1 cellular context compared by ENCODE assay signal in genomic region chr4:41346306-41347061, GRCh38.
TF ChIP-seq lines count a peak whose summit lies in the region.

No MANE protein-coding gene starts in this region.

TF ChIP-seq in HEK293, 187 proteins besides CTCF, POLR2A, EP300 and RAD21 (continued from another document and continues in another):
- no peak for TF ChIP-seq ZNF449 (tag by site-specific recombination; IDR thresholded peaks at IDR 0.05)
- no peak for TF ChIP-seq PRDM4 (tag by site-specific recombination; IDR thresholded peaks at IDR 0.05)
- no peak for TF ChIP-seq ZNF473 (tag by site-specific recombination; IDR thresholded peaks at IDR 0.05)
- TF ChIP-seq HOXD13 (CRISPR knock-in tag; IDR thresholded peaks at IDR 0.05; ENCODE audit: borderline replicate concordance), result peak; percentile 86; the same call in 1 of the 2 replicates
- TF ChIP-seq ZNF121 (tag by site-specific recombination; IDR thresholded peaks at IDR 0.05), result peak; percentile 87
- TF ChIP-seq ZNF280D (tag by site-specific recombination; IDR thresholded peaks at IDR 0.05), result no peak
- no peak for TF ChIP-seq ZNF433 (tag by site-specific recombination; IDR thresholded peaks at IDR 0.05; ENCODE audit: low read depth)
- TF ChIP-seq ZNF362 (tag by site-specific recombination; IDR thresholded peaks at IDR 0.05), result no peak
- TF ChIP-seq ZNF776 (tag by site-specific recombination; IDR thresholded peaks at IDR 0.05; ENCODE audit: borderline replicate concordance), result peak; percentile 50; the same call in 1 of the 2 replicates
- no peak for TF ChIP-seq ZNF791 (tag by site-specific recombination; IDR thresholded peaks at IDR 0.05)
- TF ChIP-seq ZNF518A (tag by site-specific recombination; conservative IDR thresholded peaks at IDR 0.05; ENCODE audit: low read depth), result no peak
- TF ChIP-seq SALL2 (tag by site-specific recombination; IDR thresholded peaks at IDR 0.05; ENCODE audit: borderline replicate concordance), result peak; percentile 67
- no peak for TF ChIP-seq ZNF837 (tag by site-specific recombination; IDR thresholded peaks at IDR 0.05)
- no peak for TF ChIP-seq GLI4 (tag by site-specific recombination; IDR thresholded peaks at IDR 0.05)
- TF ChIP-seq PRDM6 (tag by site-specific recombination; IDR thresholded peaks at IDR 0.05), result peak; percentile 73
- no peak for TF ChIP-seq ZNF514 (tag by site-specific recombination; IDR thresholded peaks at IDR 0.05)
- TF ChIP-seq KLF7 (tag by site-specific recombination; IDR thresholded peaks at IDR 0.05; ENCODE audit: borderline replicate concordance), result no peak
- no peak for TF ChIP-seq ZFP41 (tag by site-specific recombination; IDR thresholded peaks at IDR 0.05; ENCODE audit: borderline replicate concordance)
- TF ChIP-seq AEBP2 (tag by site-specific recombination; IDR thresholded peaks at IDR 0.05; ENCODE audit: borderline replicate concordance), result no peak
- no peak for TF ChIP-seq ZSCAN18 (tag by site-specific recombination; IDR thresholded peaks at IDR 0.05)
- no peak for TF ChIP-seq ZNF639 (tag by site-specific recombination; IDR thresholded peaks at IDR 0.05)
- TF ChIP-seq ZNF843 (tag by site-specific recombination; IDR thresholded peaks at IDR 0.05), result peak; percentile 36
- TF ChIP-seq ZNF146 (tag by site-specific recombination; IDR thresholded peaks at IDR 0.05), result no peak
- no peak for TF ChIP-seq ZNF600 (tag by site-specific recombination; IDR thresholded peaks at IDR 0.05)
- 0 out of 2 replicates have a peak, but pooled peaks have one; percentile 26 for TF ChIP-seq BCL11B (tag by site-specific recombination; IDR thresholded peaks at IDR 0.05; ENCODE audit: low read depth)
- TF ChIP-seq ZNF558 (tag by site-specific recombination; IDR thresholded peaks at IDR 0.05), result no peak
- TF ChIP-seq HIC1 (tag by site-specific recombination; IDR thresholded peaks at IDR 0.05), result peak; percentile 60; the same call in 1 of the 2 replicates
- TF ChIP-seq ZNF501 (tag by site-specific recombination; IDR thresholded peaks at IDR 0.05), result 0 out of 2 replicates have a peak, but pooled peaks have one; percentile 11
